10 cellular contexts compared by ENCODE assay signal in genomic region chr4:164768516-164768915, GRCh38. TPM values are rescaled to one million over a fixed set of nuclear protein-coding genes. Genes with fewer than 3 reads are reported as not detected.
DNase-seq lines count a peak whose midpoint lies in the region; ATAC-seq and TF ChIP-seq lines count a peak whose summit lies in the region.
"Had no signal": no experiment of that assay in that cellular context is flagged by ENCODE, and none has a peak within 500 bp of the region (broad histone marks: within the 10 kb centered on the region; RNA-seq: fewer than 3 reads in every experiment).

No MANE protein-coding gene starts in this region.

- CTCF ChIA-PET in PC-3 (lab: Charles Lee) = interaction anchor here (0.6 to 1.8 kb wide), 2 partner anchors 152 to 328 kb away, joined by 3 to 11 read pairs; no protein-coding TSS in a partner anchor

- DNase-seq in PC-3 (peak; percentile 33), foreskin keratinocyte (peak in 1 of 2 donors; percentile 11), DMS 273 treated with DMSO at 0.1 percent for 48 hours (lab: John Stamatoyannopoulos, UW) (no peak), 8988T (no peak), T-helper 17 cell (no peak)
- DNase-seq in activated T-helper 2 cell treated with anti-CD3 and anti-CD28 coated beads, Interferon-gamma antibody, Interleukin-2, Interleukin-4, amounts not matched to agents 10 μg/mL and 5 μg/mL and 100 μg/mL, durations not matched to agents 14 hours and 24 hours and 36 hours (ENCODE audit: low spot score) = no peak
- DNase-seq: MG63 had no signal

- no TSS peak for BruUV-seq in PC-3 (replicated peaks; lab: Mats Ljungman, UMichigan)

- intact Hi-C loops in PC-3 (cut with micrococcal nuclease) = loop anchor here (5.0 kb wide), 1 partner anchor 329 kb away; no protein-coding TSS in a partner anchor
- intact Hi-C loops in activated T-helper 2 cell treated with anti-CD3 and anti-CD28 coated beads, Interferon-gamma antibody, Interleukin-2, Interleukin-4, amounts not matched to agents 10 μg/mL and 5 μg/mL and 100 μg/mL, durations not matched to agents 14 hours and 24 hours and 36 hours (cut with micrococcal nuclease) = no loop called here

- no peaks in the 10 kb centered on the region for H4K20me1 ChIP-seq in PC-3 (ENCODE audit: low read length)

- H3K4me3 Mint-ChIP-seq in activated T-helper 2 cell treated with anti-CD3 and anti-CD28 coated beads, Interferon-gamma antibody, Interleukin-2, Interleukin-4, amounts not matched to agents 10 μg/mL and 5 μg/mL and 100 μg/mL, durations not matched to agents 14 hours and 24 hours and 36 hours (ENCODE audit: low read depth) = no peak overlapping the region
- H3K4me3 Mint-ChIP-seq in T-helper 17 cell = no peak overlapping the region

- H3K4me1 Mint-ChIP-seq in activated T-helper 2 cell treated with anti-CD3 and anti-CD28 coated beads, Interferon-gamma antibody, Interleukin-2, Interleukin-4, amounts not matched to agents 10 μg/mL and 5 μg/mL and 100 μg/mL, durations not matched to agents 14 hours and 24 hours and 36 hours (ENCODE audit: low read depth) = no peaks in the 10 kb centered on the region
- peaks cover 3% of the 10 kb centered on the region for H3K4me1 Mint-ChIP-seq in T-helper 17 cell

- ATAC-seq in GM21723 (IDR thresholded peaks at IDR 0.05; ENCODE audit: unreplicated experiment) = peak; percentile 57
- ATAC-seq in PC-3 = peak; percentile 40; the same call in 1 of the 2 replicates
- ATAC-seq in foreskin keratinocyte = peak; percentile 49
- no peak for ATAC-seq in T-helper 17 cell

- no peaks in the 10 kb centered on the region for H3K36me3 ChIP-seq in PC-3 (ENCODE audit: low read depth, low read length)
- H3K36me3 ChIP-seq: MG63, right atrium auricular region had no signal

- H2AFZ ChIP-seq in PC-3 (ENCODE audit: low read length) = no peak overlapping the region

- TF ChIP-seq CTCF in C4-2B (conservative IDR thresholded peaks at IDR 0.05) (peak; percentile 62), PC-3 (conservative IDR thresholded peaks at IDR 0.05; ENCODE audit: low read depth, low read length) (peak; percentile 57), foreskin keratinocyte (conservative IDR thresholded peaks at IDR 0.05) (peak; percentile 59)

- H3K79me2 ChIP-seq in PC-3 (ENCODE audit: low read length) = no peaks in the 10 kb centered on the region

- no peaks in the 10 kb centered on the region for H3K4me1 ChIP-seq in PC-3 (ENCODE audit: insufficient read depth, low read length)
- H3K4me1 ChIP-seq in foreskin keratinocyte = no peaks in the 10 kb centered on the region
- H3K4me1 ChIP-seq: right atrium auricular region had no signal

- no peak overlapping the region for H3K4me3 ChIP-seq in PC-3 (ENCODE audit: low read length)
- H3K4me3 ChIP-seq: MG63, right atrium auricular region had no signal

- no peak overlapping the region for H3K9ac ChIP-seq in PC-3 (ENCODE audit: low read length)

- no peak overlapping the region for H3K27ac ChIP-seq in C4-2B
- no peak overlapping the region for H3K27ac ChIP-seq in PC-3 (ENCODE audit: low read length)
- no peak overlapping the region for H3K27ac ChIP-seq in foreskin keratinocyte
- H3K27ac ChIP-seq: right atrium auricular region had no signal

- H3F3A ChIP-seq in PC-3 (ENCODE audit: low read length, unreplicated experiment) = no peaks in the 10 kb centered on the region

- H3K36me3 Mint-ChIP-seq in activated T-helper 2 cell treated with anti-CD3 and anti-CD28 coated beads, Interferon-gamma antibody, Interleukin-2, Interleukin-4, amounts not matched to agents 10 μg/mL and 5 μg/mL and 100 μg/mL, durations not matched to agents 14 hours and 24 hours and 36 hours (ENCODE audit: low read depth) = no peaks in the 10 kb centered on the region
- no peaks in the 10 kb centered on the region for H3K36me3 Mint-ChIP-seq in T-helper 17 cell (ENCODE audit: low read depth)

- no peaks in the 10 kb centered on the region for H3K9me3 Mint-ChIP-seq in activated T-helper 2 cell treated with anti-CD3 and anti-CD28 coated beads, Interferon-gamma antibody, Interleukin-2, Interleukin-4, amounts not matched to agents 10 μg/mL and 5 μg/mL and 100 μg/mL, durations not matched to agents 14 hours and 24 hours and 36 hours

- H3K27ac Mint-ChIP-seq in activated T-helper 2 cell treated with anti-CD3 and anti-CD28 coated beads, Interferon-gamma antibody, Interleukin-2, Interleukin-4, amounts not matched to agents 10 μg/mL and 5 μg/mL and 100 μg/mL, durations not matched to agents 14 hours and 24 hours and 36 hours = no peak overlapping the region
- no peak overlapping the region for H3K27ac Mint-ChIP-seq in T-helper 17 cell

- H3K27me3 ChIP-seq in PC-3 (ENCODE audit: low read length) = no peaks in the 10 kb centered on the region
- H3K27me3 ChIP-seq in foreskin keratinocyte = peaks cover 5% of the 10 kb centered on the region
- H3K27me3 ChIP-seq: MG63, right atrium auricular region had no signal

- H3K9me2 ChIP-seq in PC-3 (replicated peaks; ENCODE audit: low read length) = no peaks in the 10 kb centered on the region

- no peak overlapping the region for H3K4me2 ChIP-seq in PC-3 (ENCODE audit: low read length)

- POLR2A ChIA-PET in PC-3 (lab: Charles Lee; ENCODE audit: unreplicated experiment) = no interaction called here

- H3K9me3 ChIP-seq in PC-3 (ENCODE audit: low read length) (no peaks in the 10 kb centered on the region), T-helper 17 cell (ENCODE audit: control insufficient read depth, low read length, poor library complexity, severe bottlenecking) (no peaks in the 10 kb centered on the region)
- H3K9me3 ChIP-seq: MG63, right atrium auricular region had no signal

- no peaks in the 10 kb centered on the region for H3K27me3 Mint-ChIP-seq in activated T-helper 2 cell treated with anti-CD3 and anti-CD28 coated beads, Interferon-gamma antibody, Interleukin-2, Interleukin-4, amounts not matched to agents 10 μg/mL and 5 μg/mL and 100 μg/mL, durations not matched to agents 14 hours and 24 hours and 36 hours (ENCODE audit: low read depth)
- H3K27me3 Mint-ChIP-seq in T-helper 17 cell = peaks cover 48% of the 10 kb centered on the region

RNA-seq across cellular contexts. Expression of gene SMIM31, which starts 14.6 kb away (rescaled TPM):
- total RNA-seq in PC-3 (2014; rRNA removed) (not detected in 2 replicates), foreskin keratinocyte (not detected in 2 replicates), T-helper 17 cell (not detected)
- polyA plus RNA-seq in foreskin keratinocyte = not detected in 2 replicates
- total RNA-seq in activated T-helper 2 cell treated with anti-CD3 and anti-CD28 coated beads, Interferon-gamma antibody, Interleukin-2, Interleukin-4, amounts not matched to agents 10 μg/mL and 5 μg/mL and 100 μg/mL, durations not matched to agents 14 hours and 24 hours and 36 hours = not detected in 2 replicates
- total RNA-seq: right atrium auricular region had no signal
